In genomic region chr7:157615101-157615817, GRCh38 we compare ENCODE assay signal across 20 cellular contexts.
DNase-seq lines count a peak whose midpoint lies in the region; ATAC-seq and TF ChIP-seq lines count a peak whose summit lies in the region.
"Had no signal": no experiment of that assay in that cellular context is flagged by ENCODE, and none has a peak within 500 bp of the region (broad histone marks: within the 10 kb centered on the region; RNA-seq: fewer than 3 reads in every experiment).

No MANE protein-coding gene starts in this region.

- H3K9me3 Mint-ChIP-seq in nephron progenitor cell: peaks cover 10% of the 10 kb centered on the region
- no peaks in the 10 kb centered on the region for H3K9me3 Mint-ChIP-seq in activated T-helper 17 cell treated with anti-CD3 and anti-CD28 coated beads, Interleukin-2, amount 50 U/mL, for 72 hours
- H3K9me3 Mint-ChIP-seq: activated naive CD8-positive, alpha-beta T cell treated with anti-CD3 and anti-CD28 coated beads, Interleukin-2, amount 50 U/mL, for 24 hours had no signal

- peak overlapping the region; percentile 58 for H3K4me3 Mint-ChIP-seq in nephron progenitor cell
- no peak overlapping the region for H3K4me3 Mint-ChIP-seq in activated T-helper 17 cell treated with anti-CD3 and anti-CD28 coated beads, Interleukin-2, amount 50 U/mL, for 72 hours
- H3K4me3 Mint-ChIP-seq: activated naive CD8-positive, alpha-beta T cell treated with anti-CD3 and anti-CD28 coated beads, Interleukin-2, amount 50 U/mL, for 24 hours; GM23338 had no signal

- DNase-seq in Ammon's horn (ENCODE audit: low spot score) (peak; percentile 77), NCI-H1694 (lab: John Stamatoyannopoulos, UW) (peak; percentile 70), fibroblast of villous mesenchyme (ENCODE audit: low read depth) (peak; percentile 37), nephron progenitor cell (no peak), brain microvascular endothelial cell (no peak), foreskin keratinocyte (no peak)
- DNase-seq: ACHN; activated CD4-positive, alpha-beta T cell treated with anti-CD3 and anti-CD28 coated beads for 4 hours; activated naive CD8-positive, alpha-beta T cell treated with anti-CD3 and anti-CD28 coated beads, Interleukin-2, amount 50 U/mL, for 24 hours; activated T-cell treated with anti-CD3 and anti-CD28 coated beads for 4 hours; Calu3; MV-4-11; NCI-H2227 treated with DMSO at 0.1 percent for 48 hours; T1000 had no signal

- H3K4me3 ChIP-seq in fibroblast of villous mesenchyme (ENCODE audit: low read depth, low read length) (no peak overlapping the region), brain microvascular endothelial cell (ENCODE audit: low read depth, low read length) (no peak overlapping the region)
- H3K4me3 ChIP-seq: GM23338, prostate gland, SJSA1, suprapubic skin had no signal

- no peak for ATAC-seq in activated T-helper 17 cell treated with anti-CD3 and anti-CD28 coated beads, Interleukin-2, amount 50 U/mL, for 72 hours (replicated peaks)
- ATAC-seq in GM21786 (IDR thresholded peaks at IDR 0.05; ENCODE audit: unreplicated experiment) (no peak), foreskin keratinocyte (no peak)
- ATAC-seq: activated naive CD8-positive, alpha-beta T cell treated with anti-CD3 and anti-CD28 coated beads, Interleukin-2, amount 50 U/mL, for 24 hours; GM23338 had no signal

- in situ Hi-C loops in brain microvascular endothelial cell (cut with HindIII; ENCODE audit: low pct_ligation_motif_present, low sequenced_read_pairs): no loop called here

- H3K27ac ChIP-seq in brain microvascular endothelial cell (no peak overlapping the region), foreskin keratinocyte (no peak overlapping the region)
- H3K27ac ChIP-seq: prostate gland, SJSA1, suprapubic skin had no signal

- no peaks in the 10 kb centered on the region for H3K36me3 ChIP-seq in brain microvascular endothelial cell (replicated peaks)
- H3K36me3 ChIP-seq: prostate gland, SJSA1, suprapubic skin had no signal

- H3K27me3 Mint-ChIP-seq in nephron progenitor cell (ENCODE audit: low read depth, poor library complexity): peaks cover 6% of the 10 kb centered on the region
- H3K27me3 Mint-ChIP-seq in activated T-helper 17 cell treated with anti-CD3 and anti-CD28 coated beads, Interleukin-2, amount 50 U/mL, for 72 hours: no peaks in the 10 kb centered on the region
- H3K27me3 Mint-ChIP-seq: activated naive CD8-positive, alpha-beta T cell treated with anti-CD3 and anti-CD28 coated beads, Interleukin-2, amount 50 U/mL, for 24 hours had no signal

- no peaks in the 10 kb centered on the region for H3K4me1 ChIP-seq in foreskin keratinocyte
- H3K4me1 ChIP-seq: prostate gland, SJSA1 had no signal

- no peaks in the 10 kb centered on the region for H3K27me3 ChIP-seq in brain microvascular endothelial cell (replicated peaks)
- no peaks in the 10 kb centered on the region for H3K27me3 ChIP-seq in foreskin keratinocyte
- H3K27me3 ChIP-seq: SJSA1 had no signal

- H3K27ac Mint-ChIP-seq in nephron progenitor cell: peak overlapping the region; percentile 54
- no peak overlapping the region for H3K27ac Mint-ChIP-seq in activated T-helper 17 cell treated with anti-CD3 and anti-CD28 coated beads, Interleukin-2, amount 50 U/mL, for 72 hours
- H3K27ac Mint-ChIP-seq: activated naive CD8-positive, alpha-beta T cell treated with anti-CD3 and anti-CD28 coated beads, Interleukin-2, amount 50 U/mL, for 24 hours; GM23338 had no signal

- peaks cover 10% of the 10 kb centered on the region for H3K36me3 Mint-ChIP-seq in nephron progenitor cell (ENCODE audit: low read depth)
- no peaks in the 10 kb centered on the region for H3K36me3 Mint-ChIP-seq in activated T-helper 17 cell treated with anti-CD3 and anti-CD28 coated beads, Interleukin-2, amount 50 U/mL, for 72 hours (ENCODE audit: low read depth)

- H3K4me1 Mint-ChIP-seq in nephron progenitor cell: peaks cover 50% of the 10 kb centered on the region
- H3K4me1 Mint-ChIP-seq in activated T-helper 17 cell treated with anti-CD3 and anti-CD28 coated beads, Interleukin-2, amount 50 U/mL, for 72 hours: no peaks in the 10 kb centered on the region
- H3K4me1 Mint-ChIP-seq: GM23338 had no signal

- no peak for TF ChIP-seq CTCF in fibroblast of villous mesenchyme (IDR thresholded peaks at IDR 0.05; ENCODE audit: insufficient read depth, low read depth, low read length)
- TF ChIP-seq CTCF in nephron progenitor cell (IDR thresholded peaks at IDR 0.05): no peak
- no peak for TF ChIP-seq CTCF in brain microvascular endothelial cell (IDR thresholded peaks at IDR 0.05; ENCODE audit: low read depth, low read length, missing control alignments)
- TF ChIP-seq CTCF in foreskin keratinocyte (conservative IDR thresholded peaks at IDR 0.05): no peak

Comparison
In these comparisons a context has a peak if more than half of its experiments do, and no peak if none do; other contexts are left out.
1. DNase-seq: peak in Ammon's horn (single experiment), NCI-H1694 (single experiment) and fibroblast of villous mesenchyme (single experiment); none in nephron progenitor cell (single experiment), brain microvascular endothelial cell (single experiment) and foreskin keratinocyte (0 of 2).